In genomic region chr19:48786422-48786821, GRCh38 we compare ENCODE assay signal across 14 cellular contexts. TPM values are rescaled to one million over a fixed set of nuclear protein-coding genes. Genes with fewer than 3 reads are reported as not detected.
"Had no signal": no experiment of that assay in that cellular context is flagged by ENCODE, and none has a peak within 500 bp of the region (broad histone marks: within the 10 kb centered on the region; RNA-seq: fewer than 3 reads in every experiment).

No MANE protein-coding gene starts in this region.

RNA-seq across cellular contexts. Expression of gene FGF21, which starts 31.1 kb away (rescaled TPM):
- total RNA-seq: activated B cell treated with CpG ODN at 0.5 μM for 24 hours; activated CD4-positive, alpha-beta memory T cell treated with anti-CD3 and anti-CD28 coated beads for 36 hours; activated CD4-positive, alpha-beta memory T cell treated with anti-CD3 and anti-CD28 coated beads, Interleukin-2, amount 10 ng/mL, durations not matched to agents 7 days and 5 days; activated CD4-positive, alpha-beta T cell treated with anti-CD3 and anti-CD28 coated beads for 36 hours; activated CD4-positive, alpha-beta T cell treated with anti-CD3 and anti-CD28 coated beads, Interleukin-2, amount 10 ng/mL, durations not matched to agents 24 days and 14 days; activated CD4-positive, alpha-beta T cell treated with anti-CD3 and anti-CD28 coated beads, Interleukin-2, amount 10 ng/mL, durations not matched to agents 7 days and 5 days; activated CD8-positive, alpha-beta memory T cell treated with anti-CD3 and anti-CD28 coated beads for 36 hours; activated CD8-positive, alpha-beta memory T cell treated with anti-CD3 and anti-CD28 coated beads, Interleukin-2, amount 10 ng/mL, durations not matched to agents 7 days and 5 days; activated CD8-positive, alpha-beta T cell treated with anti-CD3 and anti-CD28 coated beads for 36 hours; activated CD8-positive, alpha-beta T cell treated with anti-CD3 and anti-CD28 coated beads, Interleukin-2, amount 10 ng/mL, durations not matched to agents 7 days and 5 days; T-cell; T-helper 1 cell treated with Interleukin-12 subunit alpha and Interleukin-12 subunit beta and Interleukin-4 antibody, amounts not matched to agents 30 ng/mL and 1 ng/mL, for 36 hours; T-helper 17 cell; T-helper 2 cell treated with Interferon-gamma antibody and Interleukin-4, amounts not matched to agents 100 ng/mL and 5 ng/mL, for 36 hours had no signal

RNA-seq across cellular contexts. Expression of gene FUT1, which starts 34.0 kb away (rescaled TPM):
- total RNA-seq: activated B cell treated with CpG ODN at 0.5 μM for 24 hours had no signal

RNA-seq across cellular contexts. Expression of gene IZUMO1, which starts 39.7 kb away (rescaled TPM):
- total RNA-seq: activated B cell treated with CpG ODN at 0.5 μM for 24 hours; activated CD4-positive, alpha-beta memory T cell treated with anti-CD3 and anti-CD28 coated beads for 36 hours; activated CD4-positive, alpha-beta memory T cell treated with anti-CD3 and anti-CD28 coated beads, Interleukin-2, amount 10 ng/mL, durations not matched to agents 7 days and 5 days; activated CD4-positive, alpha-beta T cell treated with anti-CD3 and anti-CD28 coated beads for 36 hours; activated CD8-positive, alpha-beta memory T cell treated with anti-CD3 and anti-CD28 coated beads for 36 hours; activated CD8-positive, alpha-beta memory T cell treated with anti-CD3 and anti-CD28 coated beads, Interleukin-2, amount 10 ng/mL, durations not matched to agents 7 days and 5 days; activated CD8-positive, alpha-beta T cell treated with anti-CD3 and anti-CD28 coated beads for 36 hours; activated CD8-positive, alpha-beta T cell treated with anti-CD3 and anti-CD28 coated beads, Interleukin-2, amount 10 ng/mL, durations not matched to agents 7 days and 5 days; T-cell; T-helper 1 cell treated with Interleukin-12 subunit alpha and Interleukin-12 subunit beta and Interleukin-4 antibody, amounts not matched to agents 30 ng/mL and 1 ng/mL, for 36 hours; T-helper 17 cell; T-helper 2 cell treated with Interferon-gamma antibody and Interleukin-4, amounts not matched to agents 100 ng/mL and 5 ng/mL, for 36 hours had no signal

RNA-seq across cellular contexts. Expression of gene RASIP1, which starts 46.0 kb away (rescaled TPM):
- total RNA-seq: activated CD8-positive, alpha-beta memory T cell treated with anti-CD3 and anti-CD28 coated beads, Interleukin-2, amount 10 ng/mL, durations not matched to agents 7 days and 5 days had no signal
